In genomic region chr3:48467473-48468267, GRCh38 we compare ENCODE assay signal across 1 cellular context.
A peak's percentile ranks its signal among the peaks of the same experiment; 100 is the strongest.
TF ChIP-seq lines count a peak whose summit lies in the region.

No MANE protein-coding gene starts in this region.

TF ChIP-seq in GM12878, 131 proteins besides CTCF, POLR2A, EP300 and RAD21:
- TF ChIP-seq MTA3 (IDR thresholded peaks at IDR 0.05; ENCODE audit: borderline replicate concordance, low read length) (no peak), WRNIP1 (IDR thresholded peaks at IDR 0.05; ENCODE audit: borderline replicate concordance, low read depth, low read length) (0 out of 2 replicates have a peak, but pooled peaks have one; percentile 36), SMAD5 (IDR thresholded peaks at IDR 0.05; ENCODE audit: low read depth) (0 out of 2 replicates have a peak, but pooled peaks have one; percentile 39)
